Comparison of ENCODE assay signal across 1 cellular context in genomic region chr1:65147424-65148177, GRCh38.
TF ChIP-seq lines count a peak whose summit lies in the region.

No MANE protein-coding gene starts in this region.

TF ChIP-seq in K562, 482 proteins besides CTCF, POLR2A, EP300 and RAD21 (continued from another document and continues in another):
- TF ChIP-seq TFE3 (CRISPR knock-in tag; IDR thresholded peaks at IDR 0.05) (no peak), HDAC1 (IDR thresholded peaks at IDR 0.05) (peak in 1 of 2 experiments; percentile 62; a peak in 2 of 4 replicates), U2AF1 (optimal IDR thresholded peaks at IDR 0.05; ENCODE audit: low read depth, low read length) (peak; percentile 47), ZNF217 (CRISPR knock-in tag; IDR thresholded peaks at IDR 0.05) (no peak), KDM5B (IDR thresholded peaks at IDR 0.05; ENCODE audit: insufficient replicate concordance, low read depth, low read length) (no peak), ZZZ3 (IDR thresholded peaks at IDR 0.05) (no peak), HDGF (IDR thresholded peaks at IDR 0.05) (no peak), CBX8 (IDR thresholded peaks at IDR 0.05; ENCODE audit: borderline replicate concordance, extremely low read depth, low read depth, low read length, poor library complexity, severe bottlenecking) (no peak), NCOA4 (IDR thresholded peaks at IDR 0.05; ENCODE audit: partially characterized antibody) (no peak), E2F6 (IDR thresholded peaks at IDR 0.05; ENCODE audit: borderline replicate concordance in 1 of 2, extremely low read depth in 1 of 2, insufficient read depth in 1 of 2, insufficient read length in 1 of 2, low read depth in 1 of 2, low read length in 1 of 2, poor library complexity in 1 of 2, severe bottlenecking in 1 of 2) (peak; percentile 66 to 89), MYC (IDR thresholded peaks at IDR 0.05; ENCODE audit: low read depth, low read length) (peak; percentile 50; the same call in 1 of the 2 replicates), MYC (CRISPR knock-in tag; IDR thresholded peaks at IDR 0.05; ENCODE audit: borderline replicate concordance, low read depth) (no peak), PRMT5 (CRISPR knock-in tag; IDR thresholded peaks at IDR 0.05) (no peak), HNRNPLL (IDR thresholded peaks at IDR 0.05; ENCODE audit: low read depth, low read length, poor library complexity, severe bottlenecking) (peak; percentile 48), SNIP1 (IDR thresholded peaks at IDR 0.05; ENCODE audit: low read depth) (no peak), ZBTB40 (IDR thresholded peaks at IDR 0.05) (no peak), ZBTB40 (CRISPR knock-in tag; IDR thresholded peaks at IDR 0.05) (no peak), TAF15 (IDR thresholded peaks at IDR 0.05; ENCODE audit: low read depth, low read length) (no peak), NR2F6 (CRISPR knock-in tag; IDR thresholded peaks at IDR 0.05) (0 out of 2 replicates have a peak, but pooled peaks have one; percentile 22), RBFOX2 (IDR thresholded peaks at IDR 0.05; ENCODE audit: low read depth, low read length) (peak; percentile 75), HMG20B (CRISPR knock-in tag; IDR thresholded peaks at IDR 0.05) (no peak), GATAD2B (IDR thresholded peaks at IDR 0.05; ENCODE audit: borderline replicate concordance) (0 out of 2 replicates have a peak, but pooled peaks have one; percentile 77), CXXC5 (CRISPR knock-in tag; IDR thresholded peaks at IDR 0.05) (peak; percentile 67), FOXA3 (CRISPR knock-in tag; conservative IDR thresholded peaks at IDR 0.05 in 1 of 2, IDR thresholded peaks at IDR 0.05 in 1 of 2) (no peak), ZNF431 (CRISPR knock-in tag; IDR thresholded peaks at IDR 0.05) (peak; percentile 7), ZNF354B (CRISPR knock-in tag; IDR thresholded peaks at IDR 0.05) (no peak), ARID1B (IDR thresholded peaks at IDR 0.05) (0 out of 2 replicates have a peak, but pooled peaks have one; percentile 27), PYGO2 (tag; IDR thresholded peaks at IDR 0.05) (no peak), ADNP (tag; IDR thresholded peaks at IDR 0.05) (no peak), HNRNPL (IDR thresholded peaks at IDR 0.05; ENCODE audit: low read depth, low read length) (no peak)
- TF ChIP-seq, protein P1, sequence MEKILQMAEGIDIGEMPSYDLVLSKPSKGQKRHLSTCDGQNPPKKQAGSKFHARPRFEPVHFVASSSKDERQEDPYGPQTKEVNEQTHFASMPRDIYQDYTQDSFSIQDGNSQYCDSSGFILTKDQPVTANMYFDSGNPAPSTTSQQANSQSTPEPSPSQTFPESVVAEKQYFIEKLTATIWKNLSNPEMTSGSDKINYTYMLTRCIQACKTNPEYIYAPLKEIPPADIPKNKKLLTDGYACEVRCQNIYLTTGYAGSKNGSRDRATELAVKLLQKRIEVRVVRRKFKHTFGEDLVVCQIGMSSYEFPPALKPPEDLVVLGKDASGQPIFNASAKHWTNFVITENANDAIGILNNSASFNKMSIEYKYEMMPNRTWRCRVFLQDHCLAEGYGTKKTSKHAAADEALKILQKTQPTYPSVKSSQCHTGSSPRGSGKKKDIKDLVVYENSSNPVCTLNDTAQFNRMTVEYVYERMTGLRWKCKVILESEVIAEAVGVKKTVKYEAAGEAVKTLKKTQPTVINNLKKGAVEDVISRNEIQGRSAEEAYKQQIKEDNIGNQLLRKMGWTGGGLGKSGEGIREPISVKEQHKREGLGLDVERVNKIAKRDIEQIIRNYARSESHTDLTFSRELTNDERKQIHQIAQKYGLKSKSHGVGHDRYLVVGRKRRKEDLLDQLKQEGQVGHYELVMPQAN (IDR thresholded peaks at IDR 0.05; ENCODE audit: borderline replicate concordance): peak; percentile 55; the same call in 1 of the 2 replicates
- TF ChIP-seq, protein P2, sequence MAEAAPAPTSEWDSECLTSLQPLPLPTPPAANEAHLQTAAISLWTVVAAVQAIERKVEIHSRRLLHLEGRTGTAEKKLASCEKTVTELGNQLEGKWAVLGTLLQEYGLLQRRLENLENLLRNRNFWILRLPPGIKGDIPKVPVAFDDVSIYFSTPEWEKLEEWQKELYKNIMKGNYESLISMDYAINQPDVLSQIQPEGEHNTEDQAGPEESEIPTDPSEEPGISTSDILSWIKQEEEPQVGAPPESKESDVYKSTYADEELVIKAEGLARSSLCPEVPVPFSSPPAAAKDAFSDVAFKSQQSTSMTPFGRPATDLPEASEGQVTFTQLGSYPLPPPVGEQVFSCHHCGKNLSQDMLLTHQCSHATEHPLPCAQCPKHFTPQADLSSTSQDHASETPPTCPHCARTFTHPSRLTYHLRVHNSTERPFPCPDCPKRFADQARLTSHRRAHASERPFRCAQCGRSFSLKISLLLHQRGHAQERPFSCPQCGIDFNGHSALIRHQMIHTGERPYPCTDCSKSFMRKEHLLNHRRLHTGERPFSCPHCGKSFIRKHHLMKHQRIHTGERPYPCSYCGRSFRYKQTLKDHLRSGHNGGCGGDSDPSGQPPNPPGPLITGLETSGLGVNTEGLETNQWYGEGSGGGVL (CRISPR knock-in tag; IDR thresholded peaks at IDR 0.05): no peak
- TF ChIP-seq, protein P3, sequence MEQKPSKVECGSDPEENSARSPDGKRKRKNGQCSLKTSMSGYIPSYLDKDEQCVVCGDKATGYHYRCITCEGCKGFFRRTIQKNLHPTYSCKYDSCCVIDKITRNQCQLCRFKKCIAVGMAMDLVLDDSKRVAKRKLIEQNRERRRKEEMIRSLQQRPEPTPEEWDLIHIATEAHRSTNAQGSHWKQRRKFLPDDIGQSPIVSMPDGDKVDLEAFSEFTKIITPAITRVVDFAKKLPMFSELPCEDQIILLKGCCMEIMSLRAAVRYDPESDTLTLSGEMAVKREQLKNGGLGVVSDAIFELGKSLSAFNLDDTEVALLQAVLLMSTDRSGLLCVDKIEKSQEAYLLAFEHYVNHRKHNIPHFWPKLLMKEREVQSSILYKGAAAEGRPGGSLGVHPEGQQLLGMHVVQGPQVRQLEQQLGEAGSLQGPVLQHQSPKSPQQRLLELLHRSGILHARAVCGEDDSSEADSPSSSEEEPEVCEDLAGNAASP (IDR thresholded peaks at IDR 0.05): no peak
- TF ChIP-seq, protein P4, sequence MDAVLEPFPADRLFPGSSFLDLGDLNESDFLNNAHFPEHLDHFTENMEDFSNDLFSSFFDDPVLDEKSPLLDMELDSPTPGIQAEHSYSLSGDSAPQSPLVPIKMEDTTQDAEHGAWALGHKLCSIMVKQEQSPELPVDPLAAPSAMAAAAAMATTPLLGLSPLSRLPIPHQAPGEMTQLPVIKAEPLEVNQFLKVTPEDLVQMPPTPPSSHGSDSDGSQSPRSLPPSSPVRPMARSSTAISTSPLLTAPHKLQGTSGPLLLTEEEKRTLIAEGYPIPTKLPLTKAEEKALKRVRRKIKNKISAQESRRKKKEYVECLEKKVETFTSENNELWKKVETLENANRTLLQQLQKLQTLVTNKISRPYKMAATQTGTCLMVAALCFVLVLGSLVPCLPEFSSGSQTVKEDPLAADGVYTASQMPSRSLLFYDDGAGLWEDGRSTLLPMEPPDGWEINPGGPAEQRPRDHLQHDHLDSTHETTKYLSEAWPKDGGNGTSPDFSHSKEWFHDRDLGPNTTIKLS (IDR thresholded peaks at IDR 0.05; ENCODE audit: borderline replicate concordance, low read depth): peak; percentile 35; the same call in 1 of the 2 replicates
- TF ChIP-seq, protein P5, sequence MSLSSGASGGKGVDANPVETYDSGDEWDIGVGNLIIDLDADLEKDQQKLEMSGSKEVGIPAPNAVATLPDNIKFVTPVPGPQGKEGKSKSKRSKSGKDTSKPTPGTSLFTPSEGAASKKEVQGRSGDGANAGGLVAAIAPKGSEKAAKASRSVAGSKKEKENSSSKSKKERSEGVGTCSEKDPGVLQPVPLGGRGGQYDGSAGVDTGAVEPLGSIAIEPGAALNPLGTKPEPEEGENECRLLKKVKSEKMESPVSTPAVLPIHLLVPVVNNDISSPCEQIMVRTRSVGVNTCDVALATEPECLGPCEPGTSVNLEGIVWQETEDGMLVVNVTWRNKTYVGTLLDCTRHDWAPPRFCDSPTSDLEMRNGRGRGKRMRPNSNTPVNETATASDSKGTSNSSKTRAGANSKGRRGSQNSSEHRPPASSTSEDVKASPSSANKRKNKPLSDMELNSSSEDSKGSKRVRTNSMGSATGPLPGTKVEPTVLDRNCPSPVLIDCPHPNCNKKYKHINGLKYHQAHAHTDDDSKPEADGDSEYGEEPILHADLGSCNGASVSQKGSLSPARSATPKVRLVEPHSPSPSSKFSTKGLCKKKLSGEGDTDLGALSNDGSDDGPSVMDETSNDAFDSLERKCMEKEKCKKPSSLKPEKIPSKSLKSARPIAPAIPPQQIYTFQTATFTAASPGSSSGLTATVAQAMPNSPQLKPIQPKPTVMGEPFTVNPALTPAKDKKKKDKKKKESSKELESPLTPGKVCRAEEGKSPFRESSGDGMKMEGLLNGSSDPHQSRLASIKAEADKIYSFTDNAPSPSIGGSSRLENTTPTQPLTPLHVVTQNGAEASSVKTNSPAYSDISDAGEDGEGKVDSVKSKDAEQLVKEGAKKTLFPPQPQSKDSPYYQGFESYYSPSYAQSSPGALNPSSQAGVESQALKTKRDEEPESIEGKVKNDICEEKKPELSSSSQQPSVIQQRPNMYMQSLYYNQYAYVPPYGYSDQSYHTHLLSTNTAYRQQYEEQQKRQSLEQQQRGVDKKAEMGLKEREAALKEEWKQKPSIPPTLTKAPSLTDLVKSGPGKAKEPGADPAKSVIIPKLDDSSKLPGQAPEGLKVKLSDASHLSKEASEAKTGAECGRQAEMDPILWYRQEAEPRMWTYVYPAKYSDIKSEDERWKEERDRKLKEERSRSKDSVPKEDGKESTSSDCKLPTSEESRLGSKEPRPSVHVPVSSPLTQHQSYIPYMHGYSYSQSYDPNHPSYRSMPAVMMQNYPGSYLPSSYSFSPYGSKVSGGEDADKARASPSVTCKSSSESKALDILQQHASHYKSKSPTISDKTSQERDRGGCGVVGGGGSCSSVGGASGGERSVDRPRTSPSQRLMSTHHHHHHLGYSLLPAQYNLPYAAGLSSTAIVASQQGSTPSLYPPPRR (CRISPR knock-in tag; IDR thresholded peaks at IDR 0.05; ENCODE audit: borderline replicate concordance): 0 out of 2 replicates have a peak, but pooled peaks have one; percentile 29
